9 cellular contexts compared by ENCODE assay signal in the genomic region with DNA sequence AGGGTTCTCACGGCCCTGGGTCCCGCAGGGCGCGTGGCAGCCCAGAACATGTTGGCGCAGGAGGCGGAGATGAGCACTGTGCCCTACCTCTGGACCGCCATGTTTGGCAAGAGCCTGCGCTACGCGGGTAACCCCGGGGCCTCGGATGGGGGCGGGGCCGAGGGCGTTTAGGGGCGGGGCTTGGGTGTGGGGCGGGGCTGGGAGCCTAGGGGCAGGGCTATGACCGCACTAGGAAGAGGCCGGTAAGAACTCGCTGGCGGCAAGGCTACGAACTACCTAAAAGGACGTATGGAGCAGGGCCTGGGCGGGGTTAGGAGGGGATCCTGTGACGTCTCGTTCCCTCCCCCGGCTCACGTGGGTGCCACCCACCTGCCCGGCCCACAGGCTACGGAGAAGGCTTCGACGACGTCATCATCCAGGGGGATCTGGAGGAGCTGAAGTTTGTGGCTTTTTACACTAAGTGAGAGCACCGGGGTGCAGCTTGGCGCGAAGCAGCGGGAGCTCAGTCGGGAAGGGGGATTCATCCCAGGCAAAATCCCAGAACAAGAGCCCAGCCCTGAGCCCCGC. TPM values are rescaled to one million over a fixed set of nuclear protein-coding genes. Genes with fewer than 3 reads are reported as not detected.
A peak's percentile ranks its signal among the peaks of the same experiment; 100 is the strongest.
DNase-seq lines count a peak whose midpoint lies in the region; ATAC-seq, FAIRE-seq and TF ChIP-seq lines count a peak whose summit lies in the region.
"Had no signal": no experiment of that assay in that cellular context is flagged by ENCODE, and none has a peak within 500 bp of the region (broad histone marks: within the 10 kb centered on the region; RNA-seq: fewer than 3 reads in every experiment).

No MANE protein-coding gene starts in this region.

- DNase-seq in CD1c-positive myeloid dendritic cell (ENCODE audit: extremely low spot score), result peak; percentile 81
- peak; percentile 43 for DNase-seq in T-helper 9 cell
- DNase-seq in bronchial epithelial cell (ENCODE audit: low read depth), result peak; percentile 83
- peak; percentile 92 for DNase-seq in islet precursor cell
- DNase-seq in stimulated activated CD4-positive, alpha-beta T cell treated with anti-CD3 and anti-CD28 coated beads, Interleukin-1b, Interleukin-23, amount 100 ng/mL, for 24 hours (ENCODE audit: low read depth in 4 of 4, low spot score in 1 of 4), result peak in 3 of 4 experiments; percentile 43 to 70 (median 59)
- no peak for DNase-seq in DMS79 (lab: John Stamatoyannopoulos, UW)
- no peak for DNase-seq in NCI-H345 (lab: John Stamatoyannopoulos, UW)

- H3K4me3 ChIP-seq in bronchial epithelial cell (ENCODE audit: low read depth, low read length), result peak overlapping the region; percentile 11

- no peak for TF ChIP-seq CTCF in bronchial epithelial cell (IDR thresholded peaks at IDR 0.05; ENCODE audit: insufficient read depth, low read length, severe bottlenecking)

- no peaks in the 10 kb centered on the region for H3K27me3 ChIP-seq in bronchial epithelial cell (ENCODE audit: control insufficient read depth, insufficient read depth, low read length)

- FAIRE-seq in bronchial epithelial cell (lab: Jason Lieb, UNC), result no peak
- FAIRE-seq: frontal cortex had no signal

- H3K36me3 ChIP-seq in bronchial epithelial cell (ENCODE audit: control insufficient read depth, insufficient read depth, low read length), result peaks cover 4% of the 10 kb centered on the region

- ATAC-seq in GM18907 (IDR thresholded peaks at IDR 0.05; ENCODE audit: unreplicated experiment), result no peak

RNA-seq across cellular contexts. Expression of a gene that starts 2.8 kb away (rescaled TPM):
- total RNA-seq in bronchial epithelial cell, result 14.7 and 23.2 TPM in 2 replicates

RNA-seq across cellular contexts. Expression of a gene that starts 12.3 kb away (rescaled TPM):
- total RNA-seq in bronchial epithelial cell, result 2.4 and 2.8 TPM in 2 replicates

RNA-seq across cellular contexts. Expression of a gene that starts 22.6 kb away (rescaled TPM):
- 23.2 and 29.0 TPM in 2 replicates for total RNA-seq in bronchial epithelial cell

RNA-seq across cellular contexts. Expression of a gene that starts 35.6 kb away (rescaled TPM):
- 0.13 and 0.26 TPM in 2 replicates for total RNA-seq in bronchial epithelial cell

RNA-seq across cellular contexts. Expression of a gene that starts 53.0 kb away (rescaled TPM):
- under 0.01 and 0.77 TPM in 2 replicates for total RNA-seq in bronchial epithelial cell

Comparison
In these comparisons a context has a peak if more than half of its experiments do, and no peak if none do; other contexts are left out.
1. DNase-seq: peak in CD1c-positive myeloid dendritic cell (single experiment), T-helper 9 cell (single experiment), bronchial epithelial cell (single experiment), islet precursor cell (single experiment) and stimulated activated CD4-positive, alpha-beta T cell treated with anti-CD3 and anti-CD28 coated beads, Interleukin-1b, Interleukin-23, amount 100 ng/mL, for 24 hours (3 of 4); none in DMS79 (single experiment) and NCI-H345 (single experiment).